26 cellular contexts compared by ENCODE assay signal in genomic region chr18:43705850-43706249, GRCh38.
DNase-seq lines count a peak whose midpoint lies in the region; FAIRE-seq and TF ChIP-seq lines count a peak whose summit lies in the region.
"Had no signal": no experiment of that assay in that cellular context is flagged by ENCODE, and none has a peak within 500 bp of the region (broad histone marks: within the 10 kb centered on the region; RNA-seq: fewer than 3 reads in every experiment).

No MANE protein-coding gene starts in this region.

- H3K23me2 ChIP-seq in H1 (ENCODE audit: low read depth, low read length), result no peaks in the 10 kb centered on the region

- H3K27ac ChIP-seq in A673 (ENCODE audit: low read depth, low read length, poor library complexity, severe bottlenecking) (no peak overlapping the region), KMS-11 (no peak overlapping the region), H1 (ENCODE audit: low read depth, low read length) (no peak overlapping the region)
- H3K27ac ChIP-seq: C4-2B, PC-9, SJCRH30 had no signal

- H2AK5ac ChIP-seq in H1 (ENCODE audit: low read depth, low read length), result no peak overlapping the region

- H2BK5ac ChIP-seq in H1 (ENCODE audit: low read depth, low read length), result no peak overlapping the region

- no peak overlapping the region for H3K23ac ChIP-seq in H1 (ENCODE audit: insufficient read length)

- POLR2A ChIA-PET in A673 (lab: Charles Lee; ENCODE audit: low non-redundant PET) (no interaction called here), H1 (lab: Charles Lee; ENCODE audit: partially characterized antibody) (no interaction called here)

- H3K18ac ChIP-seq in H1 (ENCODE audit: extremely low read depth, low read length), result no peak overlapping the region

- TF ChIP-seq POLR2A in H1 (IDR thresholded peaks at IDR 0.05; ENCODE audit: control extremely low read depth in 1 of 2, low read depth in 2 of 2, low read length in 2 of 2), result no peak

- no peaks in the 10 kb centered on the region for H3K27me3 ChIP-seq in A673 (replicated peaks; ENCODE audit: insufficient read depth, low read depth, low read length, poor library complexity)
- H3K27me3 ChIP-seq in KMS-11 (ENCODE audit: insufficient read depth, low read depth), result no peaks in the 10 kb centered on the region
- no peaks in the 10 kb centered on the region for H3K27me3 ChIP-seq in H1 (replicated peaks in 1 of 4; ENCODE audit: control insufficient read depth in 3 of 4, extremely low read depth in 1 of 4, insufficient read depth in 3 of 4, low read length in 3 of 4)
- H3K27me3 ChIP-seq: MG63, SJCRH30 had no signal

- no peak for TF ChIP-seq RAD21 in H1 (IDR thresholded peaks at IDR 0.05 in 1 of 2, conservative IDR thresholded peaks at IDR 0.05 in 1 of 2; ENCODE audit: low read depth in 2 of 2, low read length in 2 of 2)

- H3K79me2 ChIP-seq in KMS-11 (ENCODE audit: insufficient read depth, low read depth), result no peaks in the 10 kb centered on the region
- no peaks in the 10 kb centered on the region for H3K79me2 ChIP-seq in H1 (ENCODE audit: control insufficient read depth in 1 of 2, insufficient read depth in 2 of 2, low read length in 2 of 2)

- H3K9me3 ChIP-seq in A673 (ENCODE audit: low read depth, low read length, poor library complexity, severe bottlenecking), result no peaks in the 10 kb centered on the region
- no peaks in the 10 kb centered on the region for H3K9me3 ChIP-seq in H1 (ENCODE audit: insufficient read depth in 2 of 2, low read depth in 1 of 2, low read length in 1 of 2)
- H3K9me3 ChIP-seq: MG63, SJCRH30 had no signal

- intact Hi-C loops in A673 (cut with micrococcal nuclease; ENCODE audit: unreplicated experiment) (no loop called here), head of caudate nucleus (cut with DNase I) (no loop called here)

- H4K20me1 ChIP-seq in KMS-11 (ENCODE audit: insufficient read depth) (no peaks in the 10 kb centered on the region), H1 (replicated peaks in 1 of 2; ENCODE audit: control insufficient read depth in 1 of 2, insufficient read depth in 2 of 2, low read length in 2 of 2) (no peaks in the 10 kb centered on the region)

- H3K79me1 ChIP-seq in H1 (ENCODE audit: low read depth, low read length), result no peaks in the 10 kb centered on the region

- no peak overlapping the region for H3K4ac ChIP-seq in H1 (replicated peaks; ENCODE audit: insufficient read length, low read depth, low read length)

- no peak overlapping the region for H4K91ac ChIP-seq in H1 (replicated peaks; ENCODE audit: insufficient read length, low read length)

- CTCF ChIA-PET in A673 (lab: Charles Lee) (no interaction called here), H1 (lab: Charles Lee; ENCODE audit: partially characterized antibody) (no interaction called here)

- no peak overlapping the region for H4K8ac ChIP-seq in H1 (ENCODE audit: extremely low read depth, insufficient read depth, low read length)

- 68% methylated on average over 4 of the region's 4 CpGs; no CpG with 5 or more reads in 1 of the 2 experiments for WGBS in H1 (ENCODE audit: extremely low coverage in 1 of 2, insufficient coverage in 1 of 2, insufficient read length in 1 of 2, insufficient replicate concordance in 2 of 2, low coverage in 1 of 2, low lambda C conversion rate in 2 of 2, missing lambda C conversion rate in 1 of 2), 2 experiments

- no peak for TF ChIP-seq CTCF in A673 (conservative IDR thresholded peaks at IDR 0.05; ENCODE audit: low read depth, low read length)
- TF ChIP-seq CTCF in KMS-11 (conservative IDR thresholded peaks at IDR 0.05; ENCODE audit: low read depth, low read length), result no peak
- TF ChIP-seq CTCF in H1 (IDR thresholded peaks at IDR 0.05; ENCODE audit: control extremely low read depth in 1 of 3, insufficient read depth in 1 of 3, low read depth in 1 of 3, low read length in 3 of 3), result no peak

- no peak for FAIRE-seq in H1 (lab: Jason Lieb, UNC)
- FAIRE-seq: A204.1, GM12878 had no signal

- no peak overlapping the region for H3K56ac ChIP-seq in H1 (replicated peaks; ENCODE audit: insufficient read length, low read depth, low read length)

- no peak overlapping the region for H2BK120ac ChIP-seq in H1 (replicated peaks; ENCODE audit: low read depth, low read length)

- H3K14ac ChIP-seq in H1 (ENCODE audit: insufficient read length), result no peak overlapping the region

- no peak overlapping the region for H2BK20ac ChIP-seq in H1 (ENCODE audit: low read length)

- H2AFZ ChIP-seq in KMS-11 (ENCODE audit: low read depth), result peak overlapping the region; percentile 19; the same call in 1 of the 2 replicates
- H2AFZ ChIP-seq in H1 (ENCODE audit: low read length), result no peak overlapping the region
- H2AFZ ChIP-seq: PC-9 had no signal

- no peak for TF ChIP-seq EP300 in H1 (IDR thresholded peaks at IDR 0.05; ENCODE audit: borderline replicate concordance in 1 of 2, low read depth in 2 of 2, low read length in 2 of 2)

- H3K36me3 ChIP-seq in A673 (ENCODE audit: insufficient read depth, low read length, poor library complexity, severe bottlenecking) (no peaks in the 10 kb centered on the region), KMS-11 (ENCODE audit: insufficient read depth) (no peaks in the 10 kb centered on the region), H1 (ENCODE audit: control insufficient read depth in 2 of 4, insufficient read depth in 4 of 4, low read length in 3 of 4) (no peaks in the 10 kb centered on the region)
- H3K36me3 ChIP-seq: MG63, SJCRH30 had no signal

- no peak overlapping the region for H4K5ac ChIP-seq in H1 (ENCODE audit: insufficient read length, low read depth, low read length)

- BruUV-seq in A673 (replicated peaks; lab: Mats Ljungman, UMichigan), result no TSS peak

- peak; percentile 47 for DNase-seq in A673 (ENCODE audit: low spot score)
- peak; percentile 75 for DNase-seq in NCI-H748 (lab: John Stamatoyannopoulos, UW; ENCODE audit: unreplicated experiment)
- DNase-seq in H1 (ENCODE audit: low read depth in 1 of 2, low spot score in 2 of 2), result no peak
- no peak for DNase-seq in activated CD8-positive, alpha-beta memory T cell treated with anti-CD3 and anti-CD28 coated beads for 24 hours
- DNase-seq in kidney tubule cell (ENCODE audit: low spot score), result no peak
- DNase-seq in head of caudate nucleus, result no peak
- DNase-seq: CD8-positive, alpha-beta T cell; DMS 273 treated with DMSO at 0.1 percent for 48 hours; DMS79; EL; GDM1; GOT3; HCEC 1CT; KBM-7; MG63; NCI-H1694; NCI-H2029 treated with DMSO at 0.1 percent for 48 hours; NCI-H446 treated with DMSO at 0.1 percent for 48 hours; NCI-H526 treated with DMSO at 0.1 percent for 48 hours; PC-9; SJCRH30; T-helper 17 cell had no signal

- H2BK15ac ChIP-seq in H1 (ENCODE audit: low read length), result no peak overlapping the region

- H3K4me2 ChIP-seq in KMS-11 (peak overlapping the region; percentile 18; the same call in 1 of the 2 replicates), H1 (ENCODE audit: insufficient read depth in 1 of 2, low read depth in 2 of 2, low read length in 2 of 2) (0 out of 4 replicates have a peak overlapping the region, but pooled peaks of 1 of the 2 experiments have one; percentile 14)
- H3K4me2 ChIP-seq: PC-9 had no signal

- no peak overlapping the region for H3K4me3 ChIP-seq in A673 (ENCODE audit: low read depth, low read length, poor library complexity, severe bottlenecking)
- no peak overlapping the region for H3K4me3 ChIP-seq in KMS-11 (IDR thresholded peaks at IDR 0.05; ENCODE audit: insufficient read depth, low read depth, low read length)
- no peak overlapping the region for H3K4me3 ChIP-seq in H1 (ENCODE audit: extremely low read depth in 1 of 4, insufficient read depth in 2 of 4, low read depth in 3 of 4, low read length in 4 of 4)
- H3K4me3 ChIP-seq: GM12878, MG63, PC-9, SJCRH30 had no signal

- H3K4me1 ChIP-seq in A673 (ENCODE audit: insufficient read depth, low read length, poor library complexity, severe bottlenecking), result no peaks in the 10 kb centered on the region
- H3K4me1 ChIP-seq in KMS-11 (ENCODE audit: low read depth, poor library complexity, severe bottlenecking), result peaks cover 15% of the 10 kb centered on the region
- peaks cover 2 to 14% (median 3%) of the 10 kb centered on the region in 4 experiments; a peak in 4 of 7 replicates for H3K4me1 ChIP-seq in H1 (replicated peaks in 1 of 4; ENCODE audit: control insufficient read depth in 3 of 4, insufficient read depth in 4 of 4, low read length in 3 of 4)
- H3K4me1 ChIP-seq: SJCRH30 had no signal

- H3K9ac ChIP-seq in KMS-11, result no peak overlapping the region
- H3K9ac ChIP-seq in H1 (replicated peaks in 1 of 4; ENCODE audit: extremely low read depth in 1 of 4, low read depth in 3 of 4, low read length in 3 of 4), result no peak overlapping the region

- H2BK12ac ChIP-seq in H1 (ENCODE audit: low read depth, low read length), result no peak overlapping the region

TF ChIP-seq in H1, 55 proteins besides CTCF, POLR2A, EP300 and RAD21:
- TF ChIP-seq CEBPB (IDR thresholded peaks at IDR 0.05; ENCODE audit: low read depth, low read length) (peak; percentile 83), MAFK (IDR thresholded peaks at IDR 0.05; ENCODE audit: low read depth, low read length) (no peak), BCL11A (IDR thresholded peaks at IDR 0.05; ENCODE audit: low read depth in 2 of 2, low read length in 2 of 2) (peak in 1 of 2 experiments; percentile 58), NANOG (IDR thresholded peaks at IDR 0.05; ENCODE audit: insufficient read depth, low read depth, low read length, poor library complexity, severe bottlenecking) (peak; percentile 25)

Comparison
In these comparisons a context has a peak if more than half of its experiments do, and no peak if none do; other contexts are left out.
1. DNase-seq: peak in A673 (single experiment) and NCI-H748 (single experiment); none in H1 (0 of 2), activated CD8-positive, alpha-beta memory T cell treated with anti-CD3 and anti-CD28 coated beads for 24 hours (single experiment), kidney tubule cell (single experiment) and head of caudate nucleus (0 of 42).